Comparison of ENCODE assay signal across 32 cellular contexts in genomic region chr20:39052676-39053075, GRCh38.
"Had no signal": no experiment of that assay in that cellular context is flagged by ENCODE, and none has a peak within 500 bp of the region (broad histone marks: within the 10 kb centered on the region; RNA-seq: fewer than 3 reads in every experiment).

No MANE protein-coding gene starts in this region.

- H3K27ac ChIP-seq: ascending aorta, breast epithelium, cardiac muscle cell, colonic mucosa, heart left ventricle, WERI-Rb-1 had no signal

- H3K36me3 ChIP-seq: ascending aorta, breast epithelium, cardiac muscle cell, colonic mucosa, heart left ventricle, WERI-Rb-1 had no signal

- ATAC-seq: activated CD8-positive, alpha-beta memory T cell treated with anti-CD3 and anti-CD28 coated beads, Interleukin-2, amount 10 ng/mL, durations not matched to agents 7 days and 5 days; activated CD8-positive, alpha-beta T cell treated with anti-CD3 and anti-CD28 coated beads, Interleukin-2, amount 10 ng/mL, durations not matched to agents 7 days and 5 days; activated naive CD4-positive, alpha-beta T cell treated with anti-CD3 and anti-CD28 coated beads, Interleukin-2, amount 50 U/mL, for 72 hours; activated T-cell treated with anti-CD3 and anti-CD28 coated beads, Interleukin-2, amount 50 U/mL, for 72 hours; esophagus mucosa; heart left ventricle; T-helper 17 cell had no signal

- DNase-seq: activated CD4-positive, alpha-beta T cell treated with anti-CD3 and anti-CD28 coated beads for 4 hours; activated CD4-positive, alpha-beta T cell treated with anti-CD3 and anti-CD28 coated beads, Interleukin-2, amount 10 ng/mL, durations not matched to agents 7 days and 5 days; activated CD4-positive, alpha-beta T cell treated with anti-CD3 and anti-CD28 coated beads, Interleukin-2, amount 50 U/mL, for 48 hours; activated CD4-positive, CD25-positive, alpha-beta regulatory T cell; activated CD4-positive, CD25-positive, alpha-beta regulatory T cell treated with anti-CD3 and anti-CD28 coated beads, Interleukin-2, amount 50 U/mL, for 72 hours; activated CD8-positive, alpha-beta memory T cell treated with anti-CD3 and anti-CD28 coated beads, Interleukin-2, amount 10 ng/mL, durations not matched to agents 7 days and 5 days; activated CD8-positive, alpha-beta memory T cell treated with anti-CD3 and anti-CD28 coated beads, Interleukin-2, amount 50 U/mL, for 48 hours; activated CD8-positive, alpha-beta T cell treated with anti-CD3 and anti-CD28 coated beads, Interleukin-2, amount 10 ng/mL, durations not matched to agents 7 days and 5 days; activated gamma-delta T cell; activated naive CD4-positive, alpha-beta T cell; activated naive CD4-positive, alpha-beta T cell treated with anti-CD3 and anti-CD28 coated beads, Interleukin-2, amount 10 ng/mL, durations not matched to agents 7 days and 5 days; activated naive CD8-positive, alpha-beta T cell treated with anti-CD3 and anti-CD28 coated beads, Interleukin-2, amount 10 ng/mL, durations not matched to agents 7 days and 5 days; activated T-cell treated with anti-CD3 and anti-CD28 coated beads for 4 hours; activated T-cell treated with anti-CD3 and anti-CD28 coated beads, Interleukin-2, amount 50 U/mL, for 24 hours; activated T-cell treated with anti-CD3 and anti-CD28 coated beads, Interleukin-2, amount 50 U/mL, for 72 hours; central memory CD4-positive, alpha-beta T cell; cerebellar nuclear complex; colonic mucosa; effector CD8-positive, alpha-beta T cell; foreskin fibroblast; heart left ventricle; T-helper 1 cell; T-helper 17 cell; T1000 had no signal

- H3K27me3 ChIP-seq: ascending aorta, breast epithelium, cardiac muscle cell, colonic mucosa had no signal

- H3K9me3 ChIP-seq: ascending aorta, breast epithelium, colonic mucosa, heart left ventricle had no signal

- H3K4me1 ChIP-seq: ascending aorta, colonic mucosa had no signal

- H3K4me3 ChIP-seq: ascending aorta, breast epithelium, cardiac muscle cell, colonic mucosa, heart left ventricle had no signal

- FAIRE-seq: endometrium, frontal cortex had no signal
